ENCODE assay signal across 36 cellular contexts in the genomic region with DNA sequence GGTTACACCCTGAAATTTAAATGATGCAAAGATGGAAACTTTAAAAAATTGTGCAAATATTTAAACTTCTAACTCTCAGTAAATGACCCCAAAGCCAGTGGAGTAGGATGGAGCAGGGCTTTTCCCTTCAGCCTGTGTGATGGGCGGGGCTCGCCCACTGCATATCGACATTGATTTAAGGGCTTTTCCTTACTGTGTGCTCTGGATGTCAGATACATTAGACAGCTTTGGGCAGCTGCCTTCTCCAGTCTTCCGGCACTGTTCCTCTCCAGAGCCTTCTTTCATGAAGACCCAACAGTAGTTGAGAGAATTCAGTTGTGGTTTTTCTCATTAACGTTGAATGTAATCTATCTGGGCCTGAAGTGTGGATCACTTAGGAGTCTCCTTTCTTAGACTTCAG.
"Had no signal": no experiment of that assay in that cellular context is flagged by ENCODE, and none has a peak within 500 bp of the region (broad histone marks: within the 10 kb centered on the region; RNA-seq: fewer than 3 reads in every experiment).

No MANE protein-coding gene starts in this region.

- H3K4me3 ChIP-seq: MG63 had no signal

- H3K9ac ChIP-seq: KMS-11 had no signal

- DNase-seq: Karpas-422, Kasumi-1, KBM-7, KG1, MG63, MM.1S, MV-4-11, NCI-H1048, NCI-H1092, NCI-H1092 treated with DMSO at 0.1 percent for 48 hours, NCI-H1105, NCI-H1105 treated with DMSO at 0.1 percent for 48 hours, NCI-H1417, NCI-H1417 treated with DMSO at 0.1 percent for 48 hours, NCI-H1436, NCI-H1436 treated with DMSO at 0.1 percent for 48 hours, NCI-H146, NCI-H1694, NCI-H1694 treated with DMSO at 0.1 percent for 48 hours, NCI-H187, NCI-H187 treated with DMSO at 0.1 percent for 48 hours, NCI-H1930, NCI-H2029, NCI-H2029 treated with DMSO at 0.1 percent for 48 hours, NCI-H2081, NCI-H2081 treated with DMSO at 0.1 percent for 48 hours, NCI-H2107, NCI-H2171, NCI-H2171 treated with DMSO at 0.1 percent for 48 hours, NCI-H2227 treated with DMSO at 0.1 percent for 48 hours, NCI-H226, NCI-H345, NCI-H446, NCI-H446 treated with DMSO at 0.1 percent for 48 hours, NCI-H510A had no signal

- H3K36me3 ChIP-seq: MG63 had no signal

- H3K27ac ChIP-seq: KMS-11 had no signal

- H3K27me3 ChIP-seq: MG63 had no signal

- H3K4me2 ChIP-seq: KMS-11 had no signal

- H3K9me3 ChIP-seq: MG63 had no signal
